1 cellular context compared by ENCODE assay signal in the genomic region with DNA sequence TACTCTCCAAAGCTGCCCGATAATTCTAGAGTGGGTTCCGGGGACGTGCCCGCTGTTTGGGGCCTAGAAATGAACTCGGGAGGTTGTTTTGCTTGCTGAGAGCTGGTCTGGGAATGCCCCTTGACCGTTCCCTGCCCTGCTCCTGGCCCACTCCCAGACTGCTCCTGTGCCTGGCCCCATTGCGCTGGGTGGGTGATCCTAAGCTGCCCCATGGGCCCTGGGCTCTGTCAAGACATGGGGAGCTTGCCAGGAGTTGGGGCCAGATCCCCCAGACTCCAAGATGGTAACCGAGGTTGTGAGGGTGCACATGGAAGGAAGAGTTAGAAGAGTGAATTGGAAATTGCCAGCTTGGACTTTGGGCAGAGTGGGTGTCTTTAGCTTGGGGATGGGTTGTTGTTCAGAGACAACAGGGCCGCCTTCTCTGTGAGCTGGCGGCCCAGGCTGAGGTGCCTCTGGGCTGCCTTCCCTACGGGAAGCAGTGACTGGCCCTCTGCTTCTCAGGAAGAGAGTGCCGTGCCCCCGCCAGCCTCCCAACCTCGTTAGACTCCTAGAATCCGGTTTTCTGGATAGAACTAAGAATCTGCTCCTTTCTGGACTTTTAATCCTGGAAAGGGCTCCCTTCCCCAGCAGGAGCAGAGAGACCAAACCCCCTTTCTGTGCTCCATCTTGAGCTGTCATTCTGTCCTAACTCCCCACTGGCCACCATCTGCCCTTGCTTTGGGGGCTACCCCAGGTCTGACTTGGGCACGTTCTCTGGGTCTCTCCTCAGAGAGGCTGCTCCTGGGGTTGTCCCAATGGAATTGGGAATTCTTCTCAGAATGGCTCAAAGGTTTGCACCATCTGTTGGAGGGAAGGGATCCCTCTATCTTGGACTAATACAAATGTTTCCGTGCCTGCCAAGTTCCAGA.
TF ChIP-seq lines count a peak whose summit lies in the region.

No MANE protein-coding gene starts in this region.

TF ChIP-seq in A549, 52 proteins besides CTCF, POLR2A, EP300 and RAD21 (continued from another document):
- TF ChIP-seq HES2 (IDR thresholded peaks at IDR 0.05), result no peak
- no peak for TF ChIP-seq HDAC2 (IDR thresholded peaks at IDR 0.05)
- TF ChIP-seq ESRRA (IDR thresholded peaks at IDR 0.05; ENCODE audit: borderline replicate concordance, low read length), result no peak
- TF ChIP-seq, protein P1, sequence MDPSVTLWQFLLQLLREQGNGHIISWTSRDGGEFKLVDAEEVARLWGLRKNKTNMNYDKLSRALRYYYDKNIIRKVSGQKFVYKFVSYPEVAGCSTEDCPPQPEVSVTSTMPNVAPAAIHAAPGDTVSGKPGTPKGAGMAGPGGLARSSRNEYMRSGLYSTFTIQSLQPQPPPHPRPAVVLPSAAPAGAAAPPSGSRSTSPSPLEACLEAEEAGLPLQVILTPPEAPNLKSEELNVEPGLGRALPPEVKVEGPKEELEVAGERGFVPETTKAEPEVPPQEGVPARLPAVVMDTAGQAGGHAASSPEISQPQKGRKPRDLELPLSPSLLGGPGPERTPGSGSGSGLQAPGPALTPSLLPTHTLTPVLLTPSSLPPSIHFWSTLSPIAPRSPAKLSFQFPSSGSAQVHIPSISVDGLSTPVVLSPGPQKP (IDR thresholded peaks at IDR 0.05; ENCODE audit: low read depth, low read length), result no peak
